1 cellular context compared by ENCODE assay signal in the genomic region with DNA sequence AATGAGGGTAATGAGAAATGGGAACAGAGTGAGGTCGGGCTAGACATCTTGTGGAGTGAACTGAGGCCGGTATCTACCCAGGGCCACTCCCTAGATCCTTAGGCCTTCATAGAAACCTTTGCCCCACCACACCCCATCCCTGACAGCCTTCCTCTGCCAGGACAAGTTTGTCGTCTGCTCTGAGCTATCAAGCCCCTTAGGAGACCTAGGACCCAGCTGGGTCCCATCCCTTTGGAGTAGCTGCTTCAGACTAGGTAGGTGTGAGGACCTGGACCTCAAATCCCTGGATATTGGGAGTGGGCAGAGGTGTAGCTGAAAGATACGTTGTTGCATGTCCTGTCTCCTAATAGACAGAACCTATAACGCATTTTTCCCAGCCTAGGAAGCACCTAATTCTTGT.
TF ChIP-seq lines count a peak whose summit lies in the region.

TMEM253 (plus strand) TSS at position 136 of the 400 bp plus-strand sequence. CDS start 278 bp downstream, outside the sequence.

TF ChIP-seq in WTC11, 78 proteins besides CTCF, POLR2A, EP300 and RAD21 (continued from another document):
- TF ChIP-seq, protein P1, sequence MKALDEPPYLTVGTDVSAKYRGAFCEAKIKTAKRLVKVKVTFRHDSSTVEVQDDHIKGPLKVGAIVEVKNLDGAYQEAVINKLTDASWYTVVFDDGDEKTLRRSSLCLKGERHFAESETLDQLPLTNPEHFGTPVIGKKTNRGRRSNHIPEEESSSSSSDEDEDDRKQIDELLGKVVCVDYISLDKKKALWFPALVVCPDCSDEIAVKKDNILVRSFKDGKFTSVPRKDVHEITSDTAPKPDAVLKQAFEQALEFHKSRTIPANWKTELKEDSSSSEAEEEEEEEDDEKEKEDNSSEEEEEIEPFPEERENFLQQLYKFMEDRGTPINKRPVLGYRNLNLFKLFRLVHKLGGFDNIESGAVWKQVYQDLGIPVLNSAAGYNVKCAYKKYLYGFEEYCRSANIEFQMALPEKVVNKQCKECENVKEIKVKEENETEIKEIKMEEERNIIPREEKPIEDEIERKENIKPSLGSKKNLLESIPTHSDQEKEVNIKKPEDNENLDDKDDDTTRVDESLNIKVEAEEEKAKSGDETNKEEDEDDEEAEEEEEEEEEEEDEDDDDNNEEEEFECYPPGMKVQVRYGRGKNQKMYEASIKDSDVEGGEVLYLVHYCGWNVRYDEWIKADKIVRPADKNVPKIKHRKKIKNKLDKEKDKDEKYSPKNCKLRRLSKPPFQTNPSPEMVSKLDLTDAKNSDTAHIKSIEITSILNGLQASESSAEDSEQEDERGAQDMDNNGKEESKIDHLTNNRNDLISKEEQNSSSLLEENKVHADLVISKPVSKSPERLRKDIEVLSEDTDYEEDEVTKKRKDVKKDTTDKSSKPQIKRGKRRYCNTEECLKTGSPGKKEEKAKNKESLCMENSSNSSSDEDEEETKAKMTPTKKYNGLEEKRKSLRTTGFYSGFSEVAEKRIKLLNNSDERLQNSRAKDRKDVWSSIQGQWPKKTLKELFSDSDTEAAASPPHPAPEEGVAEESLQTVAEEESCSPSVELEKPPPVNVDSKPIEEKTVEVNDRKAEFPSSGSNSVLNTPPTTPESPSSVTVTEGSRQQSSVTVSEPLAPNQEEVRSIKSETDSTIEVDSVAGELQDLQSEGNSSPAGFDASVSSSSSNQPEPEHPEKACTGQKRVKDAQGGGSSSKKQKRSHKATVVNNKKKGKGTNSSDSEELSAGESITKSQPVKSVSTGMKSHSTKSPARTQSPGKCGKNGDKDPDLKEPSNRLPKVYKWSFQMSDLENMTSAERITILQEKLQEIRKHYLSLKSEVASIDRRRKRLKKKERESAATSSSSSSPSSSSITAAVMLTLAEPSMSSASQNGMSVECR (CRISPR knock-in tag; IDR thresholded peaks at IDR 0.05; ENCODE audit: borderline replicate concordance), result no peak
